ENCODE assay signal across 8 cellular contexts in genomic region chr2:73982140-73982617, GRCh38. TPM values are rescaled to one million over a fixed set of nuclear protein-coding genes. Genes with fewer than 3 reads are reported as not detected.
DNase-seq lines count a peak whose midpoint lies in the region; ATAC-seq and TF ChIP-seq lines count a peak whose summit lies in the region.

No MANE protein-coding gene starts in this region.

- H4K20me1 ChIP-seq in mammary epithelial cell (ENCODE audit: insufficient read depth, low read length) = no peaks in the 10 kb centered on the region

- CTCF ChIA-PET in mammary epithelial cell (lab: Charles Lee; ENCODE audit: low non-redundant PET) = interaction anchor here (0.6 kb wide), 1 partner anchor 155 kb away, joined by 12 read pairs; no protein-coding TSS in a partner anchor

- dilution Hi-C loops in mammary epithelial cell (cut with HindIII; ENCODE audit: low sequenced_read_pairs) = no loop called here

- H3K79me2 ChIP-seq in mammary epithelial cell (ENCODE audit: insufficient read depth, low read length) = peaks cover 39% of the 10 kb centered on the region

- peaks cover 32% of the 10 kb centered on the region for H3K4me1 ChIP-seq in HUES6 (ENCODE audit: control insufficient read depth, insufficient read depth, low read length)
- H3K4me1 ChIP-seq in mammary epithelial cell (ENCODE audit: insufficient read depth, low read length) = peaks cover 71% of the 10 kb centered on the region
- peaks cover 45% of the 10 kb centered on the region for H3K4me1 ChIP-seq in mucosa of descending colon (ENCODE audit: low read depth)

- WGBS in mammary epithelial cell (ENCODE audit: low coverage, missing lambda C conversion rate) = 20% methylated on average over 7 of the region's 7 CpGs

- no peaks in the 10 kb centered on the region for H3K36me3 ChIP-seq in HUES6 (ENCODE audit: control insufficient read depth, insufficient read depth, low read length)
- H3K36me3 ChIP-seq in mammary epithelial cell (ENCODE audit: insufficient read depth, low read length) = no peaks in the 10 kb centered on the region
- no peaks in the 10 kb centered on the region for H3K36me3 ChIP-seq in mucosa of descending colon (ENCODE audit: low read depth)

- H2AFZ ChIP-seq in mammary epithelial cell (ENCODE audit: low read depth, low read length) = peak overlapping the region; percentile 95

- in situ Hi-C loops in mammary epithelial cell (cut with MboI; ENCODE audit: low sequenced_read_pairs in 2 of 2) = no loop called here

- H3K4me3 ChIP-seq in AG10803 (ENCODE audit: low read length) (no peak overlapping the region), HUES6 (ENCODE audit: low read depth, low read length) (peak overlapping the region; percentile 64; the same call in 1 of the 2 replicates), mammary epithelial cell (replicated peaks in 1 of 3; ENCODE audit: insufficient read depth in 1 of 3, low read depth in 2 of 3, low read length in 3 of 3) (peak overlapping the region in 2 of 3 experiments; percentile 41 to 58), mucosa of descending colon (no peak overlapping the region)

- H3K4me2 ChIP-seq in mammary epithelial cell (ENCODE audit: insufficient read depth, low read depth, low read length) = peak overlapping the region; percentile 82

- H3K9me3 ChIP-seq in HUES6 (ENCODE audit: control insufficient read depth, insufficient read depth, low read depth, low read length) (no peaks in the 10 kb centered on the region), mammary epithelial cell (replicated peaks; ENCODE audit: insufficient read depth, low read length) (no peaks in the 10 kb centered on the region), mucosa of descending colon (no peaks in the 10 kb centered on the region)

- no peak overlapping the region for H3K27ac ChIP-seq in HUES6 (ENCODE audit: low read depth, low read length)
- H3K27ac ChIP-seq in mammary epithelial cell (ENCODE audit: insufficient read depth, low read depth, low read length) = peak overlapping the region; percentile 83

- no TSS peak for BruUV-seq in mammary epithelial cell (replicated peaks; lab: Mats Ljungman, UMichigan)

- intact Hi-C loops in mammary epithelial cell (cut with micrococcal nuclease) (loop anchor here (2.0 to 5.0 kb wide), 3 partner anchors 130 to 165 kb away; partner anchors contain the start of gene BOLA3), mucosa of descending colon (cut with DNase I, micrococcal nuclease) (loop anchor here in 1 of 2 donors (5.0 kb wide), 1 partner anchor 55 kb away; the partner anchor contains the start of gene DGUOK)

- H3K27me3 ChIP-seq in HUES6 (ENCODE audit: control insufficient read depth, insufficient read depth, low read length) (peaks cover 82% of the 10 kb centered on the region), mammary epithelial cell (ENCODE audit: insufficient read depth, low read length) (no peaks in the 10 kb centered on the region)

- ATAC-seq in mucosa of descending colon = peak; percentile 5
- no peak for ATAC-seq in HG03196 (IDR thresholded peaks at IDR 0.05; ENCODE audit: unreplicated experiment)
- ATAC-seq in HG03457 (IDR thresholded peaks at IDR 0.05; ENCODE audit: unreplicated experiment) = no peak

- TF ChIP-seq CTCF in AG10803 (conservative IDR thresholded peaks at IDR 0.05; ENCODE audit: low read length) (no peak), mammary epithelial cell (conservative IDR thresholded peaks at IDR 0.05 in 1 of 2, IDR thresholded peaks at IDR 0.05 in 1 of 2; ENCODE audit: extremely low read depth in 1 of 2, insufficient read depth in 1 of 2, low read depth in 1 of 2, low read length in 2 of 2) (no peak), mucosa of descending colon (IDR thresholded peaks at IDR 0.05) (no peak)

- DNase-seq in AG10803 (ENCODE audit: low read depth) (peak; percentile 43), mammary epithelial cell (peak; percentile 64), mucosa of descending colon (peak in 2 of 3 donors; percentile 47 to 60), SKM-1 treated with dmso at 0.1 percent for 144 hours (lab: John Stamatoyannopoulos, UW; ENCODE audit: unreplicated experiment) (no peak), HuH-7 (ENCODE audit: low spot score) (no peak)

- H3K9ac ChIP-seq in HUES6 (ENCODE audit: low read length) = no peak overlapping the region
- peak overlapping the region; percentile 69 for H3K9ac ChIP-seq in mammary epithelial cell (ENCODE audit: insufficient read depth, low read length)

RNA-seq across cellular contexts. Expression of gene TET3, which starts 2.5 kb away (rescaled TPM):
- 10 to 100 TPM in 1 of 2 donors, 1 to 10 TPM in 1; 6.0 to 14.9 TPM for total RNA-seq in mammary epithelial cell
- polyA plus RNA-seq in mammary epithelial cell = 3.1 TPM
- 16.0 TPM for polyA minus RNA-seq in mammary epithelial cell
- total RNA-seq in mucosa of descending colon = 10 to 100 TPM; 16.6 to 28.7 (median 21.9) TPM

RNA-seq across cellular contexts. Expression of gene DGUOK, which starts 55.5 kb away (rescaled TPM):
- total RNA-seq in mammary epithelial cell (10 to 100 TPM; 56.3 to 78.2 TPM), mucosa of descending colon (10 to 100 TPM; 36.5 to 61.3 (median 57.8) TPM)
- polyA plus RNA-seq in mammary epithelial cell = 96.6 TPM
- 80.2 TPM for polyA minus RNA-seq in mammary epithelial cell

Comparison
In these comparisons a context has a peak if more than half of its experiments do, and no peak if none do; other contexts are left out.
1. DNase-seq: peak in AG10803 (single experiment), mammary epithelial cell (single experiment) and mucosa of descending colon (2 of 3); none in SKM-1 treated with dmso at 0.1 percent for 144 hours (single experiment) and HuH-7 (single experiment).
2. H3K4me3 ChIP-seq: peak in HUES6 (single experiment) and mammary epithelial cell (2 of 3); none in AG10803 (single experiment) and mucosa of descending colon (single experiment).